Comparison of ENCODE assay signal across 25 cellular contexts in genomic region chr9:101434990-101435389, GRCh38. TPM values are rescaled to one million over a fixed set of nuclear protein-coding genes. Genes with fewer than 3 reads are reported as not detected.
"Had no signal": no experiment of that assay in that cellular context is flagged by ENCODE, and none has a peak within 500 bp of the region (broad histone marks: within the 10 kb centered on the region; RNA-seq: fewer than 3 reads in every experiment).

No MANE protein-coding gene starts in this region.

- H3K27me3 ChIP-seq: breast epithelium, right atrium auricular region, tibial artery had no signal

- H3K9me3 ChIP-seq: breast epithelium, esophagus muscularis mucosa, psoas muscle, right atrium auricular region, tibial artery had no signal

- ATAC-seq: activated T-cell treated with anti-CD3 and anti-CD28 coated beads, Interleukin-2, amount 50 U/mL, for 4 hours; natural killer cell treated with Interleukin-12 subunit alpha and Interleukin-12 subunit beta and Interleukin-15 and Interleukin-18, amount 100 ng/mL, for 72 hours; psoas muscle; stimulated activated naive CD8-positive, alpha-beta T cell treated with anti-CD3 and anti-CD28 coated beads, Interleukin-15, amount 100 ng/mL, for 72 hours had no signal

- H3K36me3 ChIP-seq: breast epithelium, esophagus muscularis mucosa, right atrium auricular region, tibial artery had no signal

- H3K4me3 ChIP-seq: breast epithelium, esophagus muscularis mucosa, psoas muscle, right atrium auricular region, tibial artery had no signal

- H3K4me1 ChIP-seq: breast epithelium, psoas muscle, tibial artery had no signal

- H3K27ac ChIP-seq: breast epithelium, esophagus muscularis mucosa, psoas muscle, right atrium auricular region, tibial artery had no signal

- DNase-seq: activated CD4-positive, alpha-beta T cell treated with anti-CD3 and anti-CD28 coated beads for 4 hours; activated CD4-positive, alpha-beta T cell treated with anti-CD3 and anti-CD28 coated beads, Interleukin-2, amount 50 U/mL, for 48 hours; activated CD4-positive, CD25-positive, alpha-beta regulatory T cell; activated CD8-positive, alpha-beta memory T cell treated with anti-CD3 and anti-CD28 coated beads, Interleukin-2, amount 50 U/mL, for 48 hours; activated naive CD4-positive, alpha-beta T cell; activated naive CD8-positive, alpha-beta T cell treated with anti-CD3 and anti-CD28 coated beads for 36 hours; activated T-cell treated with anti-CD3 and anti-CD28 coated beads, Interleukin-2, amount 50 U/mL, for 4 hours; mammary epithelial cell; psoas muscle; stimulated activated CD4-positive, alpha-beta T cell treated with anti-CD3 and anti-CD28 coated beads, Interleukin-12 subunit alpha, Interleukin-12 subunit beta, amount 100 ng/mL, for 4 hours; stimulated activated naive CD8-positive, alpha-beta T cell treated with anti-CD3 and anti-CD28 coated beads, Interleukin-15, amount 100 ng/mL, for 72 hours; T-helper 9 cell; tibial artery had no signal

RNA-seq across cellular contexts. Expression of gene ALDOB, which starts 0.6 kb away (rescaled TPM):
- total RNA-seq: activated CD8-positive, alpha-beta memory T cell treated with anti-CD3 and anti-CD28 coated beads for 36 hours; activated naive CD8-positive, alpha-beta T cell treated with anti-CD3 and anti-CD28 coated beads for 36 hours; activated T-helper 2 cell treated with anti-CD3 and anti-CD28 coated beads, Interferon-gamma antibody, Interleukin-2, Interleukin-4, amounts not matched to agents 10 μg/mL and 5 μg/mL and 100 μg/mL, durations not matched to agents 14 hours and 24 hours and 36 hours; astrocyte; frontal cortex; mammary epithelial cell; mesothelial cell of epicardium; natural killer cell treated with Interleukin-12 subunit alpha and Interleukin-12 subunit beta and Interleukin-15 and Interleukin-18, amount 100 ng/mL, for 72 hours; osteocyte; T-helper 1 cell treated with Interleukin-12 subunit alpha and Interleukin-12 subunit beta and Interleukin-4 antibody, amounts not matched to agents 30 ng/mL and 1 ng/mL, for 36 hours; urinary bladder had no signal

RNA-seq across cellular contexts. Expression of gene BAAT, which starts 50.2 kb away (rescaled TPM):
- total RNA-seq: activated T-helper 2 cell treated with anti-CD3 and anti-CD28 coated beads, Interferon-gamma antibody, Interleukin-2, Interleukin-4, amounts not matched to agents 10 μg/mL and 5 μg/mL and 100 μg/mL, durations not matched to agents 14 hours and 24 hours and 36 hours; esophagus muscularis mucosa; urinary bladder had no signal
